Comparison of ENCODE assay signal across 1 cellular context in genomic region chr9:92635760-92636159, GRCh38.
TF ChIP-seq lines count a peak whose summit lies in the region.

No MANE protein-coding gene starts in this region.

TF ChIP-seq in GM23338, 12 proteins besides CTCF, POLR2A, EP300 and RAD21:
- TF ChIP-seq ZNF462 (CRISPR knock-in tag; IDR thresholded peaks at IDR 0.05): no peak
TF ChIP-seq in GM23338: peak in this region for 0.
